ENCODE assay signal across 19 cellular contexts in genomic region chr5:94791787-94792186, GRCh38.
A peak's percentile ranks its signal among the peaks of the same experiment; 100 is the strongest.
DNase-seq lines count a peak whose midpoint lies in the region; ATAC-seq and TF ChIP-seq lines count a peak whose summit lies in the region.
"Had no signal": no experiment of that assay in that cellular context is flagged by ENCODE, and none has a peak within 500 bp of the region (broad histone marks: within the 10 kb centered on the region; RNA-seq: fewer than 3 reads in every experiment).

No MANE protein-coding gene starts in this region.

- TF ChIP-seq CTCF in DND-41 (IDR thresholded peaks at IDR 0.05; ENCODE audit: borderline replicate concordance, extremely low read depth, low read length, poor library complexity, severe bottlenecking), result no peak
- TF ChIP-seq CTCF in activated CD8-positive, alpha-beta T cell treated with anti-CD3 and anti-CD28 coated beads for 36 hours (IDR thresholded peaks at IDR 0.05), result no peak

- H2BK5ac ChIP-seq in mesenchymal stem cell (ENCODE audit: low read depth, low read length, poor library complexity, severe bottlenecking), result no peak overlapping the region

- H3K18ac ChIP-seq in mesenchymal stem cell (ENCODE audit: low read depth in 1 of 2, low read length in 2 of 2), result peak overlapping the region; percentile 34 to 67

- no peak overlapping the region for H3K4me3 ChIP-seq in DND-41 (ENCODE audit: low read depth in 1 of 2, low read length in 2 of 2)
- H3K4me3 ChIP-seq in mesenchymal stem cell (ENCODE audit: insufficient read depth in 1 of 2, low read depth in 1 of 2, low read length in 2 of 2), result no peak overlapping the region
- H3K4me3 ChIP-seq: GM23338, Peyer's patch had no signal

- 83% methylated on average over 6 of the region's 6 CpGs for WGBS in mesenchymal stem cell

- POLR2A ChIA-PET in activated CD8-positive, alpha-beta T cell treated with anti-CD3 and anti-CD28 coated beads for 36 hours (lab: Charles Lee), result no interaction called here

- H3K36me3 Mint-ChIP-seq in activated CD8-positive, alpha-beta T cell treated with anti-CD3 and anti-CD28 coated beads for 36 hours (ENCODE audit: low read depth), result no peaks in the 10 kb centered on the region

- H3K27ac ChIP-seq in DND-41 (ENCODE audit: low read length) (peak overlapping the region; percentile 82), mesenchymal stem cell (ENCODE audit: low read length, poor library complexity, severe bottlenecking) (no peak overlapping the region)

- H2BK15ac ChIP-seq in mesenchymal stem cell (ENCODE audit: low read depth, poor library complexity, severe bottlenecking), result no peak overlapping the region

- H3K23ac ChIP-seq in mesenchymal stem cell (ENCODE audit: low read length in 2 of 2), result no peak overlapping the region

- H3K4me2 ChIP-seq in DND-41 (ENCODE audit: insufficient read depth, low read length) (no peak overlapping the region), mesenchymal stem cell (ENCODE audit: low read length, poor library complexity, severe bottlenecking) (no peak overlapping the region)
- H3K4me2 ChIP-seq: GM23338 had no signal

- H3K27me3 ChIP-seq in DND-41 (ENCODE audit: insufficient read depth, low read length, poor library complexity) (no peaks in the 10 kb centered on the region), mesenchymal stem cell (ENCODE audit: control insufficient read depth in 1 of 2, insufficient read depth in 1 of 2, low read length in 2 of 2) (no peaks in the 10 kb centered on the region)
- H3K27me3 ChIP-seq: Peyer's patch had no signal

- no peaks in the 10 kb centered on the region for H3K79me2 ChIP-seq in DND-41 (ENCODE audit: insufficient read depth, low read length)

- H2AFZ ChIP-seq in DND-41 (ENCODE audit: low read depth, low read length) (no peak overlapping the region), mesenchymal stem cell (ENCODE audit: low read depth, low read length) (no peak overlapping the region)
- H2AFZ ChIP-seq: GM23338 had no signal

- H4K8ac ChIP-seq in mesenchymal stem cell (ENCODE audit: low read length), result peak overlapping the region; percentile 52

- H3K27me3 Mint-ChIP-seq in activated CD8-positive, alpha-beta T cell treated with anti-CD3 and anti-CD28 coated beads for 36 hours, result no peaks in the 10 kb centered on the region

- H3K4ac ChIP-seq in mesenchymal stem cell (ENCODE audit: low read depth in 1 of 2, low read length in 2 of 2), result peak overlapping the region in 1 of 2 experiments; percentile 29

- peak overlapping the region; percentile 20 for H3K27ac Mint-ChIP-seq in activated CD8-positive, alpha-beta T cell treated with anti-CD3 and anti-CD28 coated beads for 36 hours
- H3K27ac Mint-ChIP-seq: GM23338, IgD-negative memory B cell had no signal

- H3K9ac ChIP-seq in DND-41 (ENCODE audit: low read depth, low read length) (no peak overlapping the region), mesenchymal stem cell (ENCODE audit: low read length) (no peak overlapping the region)

- peak overlapping the region; percentile 73 for H4K91ac ChIP-seq in mesenchymal stem cell (ENCODE audit: low read length)

- H2BK12ac ChIP-seq in mesenchymal stem cell (ENCODE audit: low read length in 2 of 2), result peak overlapping the region in 1 of 2 experiments; percentile 7

- peak; percentile 61 for DNase-seq in activated effector memory CD4-positive, alpha-beta T cell treated with anti-CD3 and anti-CD28 coated beads, Interleukin-2, amount 50 U/mL, for 16 hours
- no peak for DNase-seq in activated effector memory CD4-positive, alpha-beta T cell treated with Interleukin-2 at 50 U/mL for 16 hours
- DNase-seq in DND-41 (peak; percentile 10), mesenchymal stem cell (no peak), GM19238 (ENCODE audit: insufficient read length, low spot score) (no peak)
- DNase-seq in activated CD8-positive, alpha-beta T cell treated with anti-CD3 and anti-CD28 coated beads for 36 hours, result no peak
- DNase-seq: AML-193, HCEC 1CT, NCI-H1417, NCI-H187, NCI-H2227 treated with DMSO at 0.1 percent for 48 hours, NCI-H524, NCI-H774, Peyer's patch had no signal

- no peaks in the 10 kb centered on the region for H3K9me3 Mint-ChIP-seq in activated CD8-positive, alpha-beta T cell treated with anti-CD3 and anti-CD28 coated beads for 36 hours
- H3K9me3 Mint-ChIP-seq: GM23338, IgD-negative memory B cell had no signal

- intact Hi-C loops in activated CD8-positive, alpha-beta T cell treated with anti-CD3 and anti-CD28 coated beads for 36 hours (cut with micrococcal nuclease), result no loop called here

- no peaks in the 10 kb centered on the region for H3K79me1 ChIP-seq in mesenchymal stem cell (replicated peaks; ENCODE audit: low read length, poor library complexity, severe bottlenecking)

- peaks cover 43% of the 10 kb centered on the region for H3K4me1 Mint-ChIP-seq in activated CD8-positive, alpha-beta T cell treated with anti-CD3 and anti-CD28 coated beads for 36 hours (ENCODE audit: low read depth)

- no peak overlapping the region for H2AK5ac ChIP-seq in mesenchymal stem cell (ENCODE audit: low read length, severe bottlenecking)

- H3K4me1 ChIP-seq in DND-41 (ENCODE audit: insufficient read depth, low read length) (peaks cover 37% of the 10 kb centered on the region), mesenchymal stem cell (ENCODE audit: control insufficient read depth, insufficient read depth, low read depth, low read length) (no peaks in the 10 kb centered on the region)

- H3K36me3 ChIP-seq in DND-41 (ENCODE audit: insufficient read depth, low read length) (no peaks in the 10 kb centered on the region), mesenchymal stem cell (ENCODE audit: control insufficient read depth in 1 of 2, insufficient read depth in 2 of 2, low read depth in 1 of 2, low read length in 2 of 2) (peaks cover 0 to 9% of the 10 kb centered on the region in 2 experiments)

- no peaks in the 10 kb centered on the region for H4K20me1 ChIP-seq in DND-41 (ENCODE audit: insufficient read depth, low read length)

- no peak overlapping the region for H2BK120ac ChIP-seq in mesenchymal stem cell (ENCODE audit: low read depth, low read length)

- H3K14ac ChIP-seq in mesenchymal stem cell (ENCODE audit: low read length in 2 of 2), result peak overlapping the region in 1 of 2 experiments; percentile 12

- ATAC-seq in DND-41 (ENCODE audit: insufficient read depth, low read depth) (no peak), HG03469 (IDR thresholded peaks at IDR 0.05; ENCODE audit: unreplicated experiment) (no peak), GM19324 (IDR thresholded peaks at IDR 0.05; ENCODE audit: low FRiP score, unreplicated experiment) (no peak)
- no peak for ATAC-seq in activated CD8-positive, alpha-beta T cell treated with anti-CD3 and anti-CD28 coated beads for 36 hours
- ATAC-seq: GM23338, SK-N-SH treated with all-trans-retinoic acid at 6 μM for 48 hours had no signal

- no peak overlapping the region for H3K4me3 Mint-ChIP-seq in activated CD8-positive, alpha-beta T cell treated with anti-CD3 and anti-CD28 coated beads for 36 hours
- H3K4me3 Mint-ChIP-seq: GM23338 had no signal

- CTCF ChIA-PET in activated CD8-positive, alpha-beta T cell treated with anti-CD3 and anti-CD28 coated beads for 36 hours (lab: Charles Lee), result interaction anchor here (1.2 kb wide), 1 partner anchor 9 kb away, joined by 3 read pairs; no protein-coding TSS in a partner anchor

- H3K9me3 ChIP-seq in DND-41 (ENCODE audit: insufficient read depth, low read length, severe bottlenecking) (no peaks in the 10 kb centered on the region), mesenchymal stem cell (ENCODE audit: control insufficient read depth, low read length) (no peaks in the 10 kb centered on the region)
- H3K9me3 ChIP-seq: Peyer's patch had no signal

Comparison
In these comparisons a context has a peak if more than half of its experiments do, and no peak if none do; other contexts are left out.
1. DNase-seq: peak in activated effector memory CD4-positive, alpha-beta T cell treated with anti-CD3 and anti-CD28 coated beads, Interleukin-2, amount 50 U/mL, for 16 hours (single experiment) and DND-41 (single experiment); none in activated effector memory CD4-positive, alpha-beta T cell treated with Interleukin-2 at 50 U/mL for 16 hours (single experiment), activated CD8-positive, alpha-beta T cell treated with anti-CD3 and anti-CD28 coated beads for 36 hours (single experiment), mesenchymal stem cell (single experiment) and GM19238 (single experiment).